ENCODE assay signal across 24 cellular contexts in genomic region chr3:55572816-55573215, GRCh38.
"Had no signal": no experiment of that assay in that cellular context is flagged by ENCODE, and none has a peak within 500 bp of the region (broad histone marks: within the 10 kb centered on the region; RNA-seq: fewer than 3 reads in every experiment).

No MANE protein-coding gene starts in this region.

- H3K36me3 Mint-ChIP-seq: IgD-negative memory B cell had no signal

- H3K4me2 ChIP-seq: KMS-11 had no signal

- H3K27me3 ChIP-seq: Peyer's patch, SJSA1 had no signal

- H3K36me3 ChIP-seq: Peyer's patch, SJSA1 had no signal

- H3K9ac ChIP-seq: KMS-11 had no signal

- H3K27me3 Mint-ChIP-seq: IgD-negative memory B cell had no signal

- H3K4me3 ChIP-seq: K562, Peyer's patch, SJSA1, SK-N-MC had no signal

- H3K4me3 Mint-ChIP-seq: IgD-negative memory B cell had no signal

- DNase-seq: Kasumi-1; MM.1S; NCI-H1092 treated with DMSO at 0.1 percent for 48 hours; NCI-H1436; NCI-H187; NCI-H2029; NCI-H2081 treated with DMSO at 0.1 percent for 48 hours; NCI-H2171; NCI-H226; NCI-H446; NCI-H510A; NCI-H524 treated with DMSO at 0.1 percent for 48 hours; NCI-H69; NCI-H774; NK-92 treated with Interleukin-12 subunit alpha and Interleukin-12 subunit beta, amount 100 ng/mL, for 24 hours; PC-3; Peyer's patch; SIG-M5 had no signal

- H3K4me1 Mint-ChIP-seq: IgD-negative memory B cell had no signal

- ATAC-seq: K562, PC-3 had no signal

- H3K9me3 ChIP-seq: Peyer's patch, SJSA1 had no signal

- H3K27ac ChIP-seq: HL-60, KMS-11, Peyer's patch, SJSA1, SK-N-MC had no signal

- H3K27ac Mint-ChIP-seq: IgD-negative memory B cell had no signal
